Comparison of ENCODE assay signal across 1 cellular context in the genomic region with DNA sequence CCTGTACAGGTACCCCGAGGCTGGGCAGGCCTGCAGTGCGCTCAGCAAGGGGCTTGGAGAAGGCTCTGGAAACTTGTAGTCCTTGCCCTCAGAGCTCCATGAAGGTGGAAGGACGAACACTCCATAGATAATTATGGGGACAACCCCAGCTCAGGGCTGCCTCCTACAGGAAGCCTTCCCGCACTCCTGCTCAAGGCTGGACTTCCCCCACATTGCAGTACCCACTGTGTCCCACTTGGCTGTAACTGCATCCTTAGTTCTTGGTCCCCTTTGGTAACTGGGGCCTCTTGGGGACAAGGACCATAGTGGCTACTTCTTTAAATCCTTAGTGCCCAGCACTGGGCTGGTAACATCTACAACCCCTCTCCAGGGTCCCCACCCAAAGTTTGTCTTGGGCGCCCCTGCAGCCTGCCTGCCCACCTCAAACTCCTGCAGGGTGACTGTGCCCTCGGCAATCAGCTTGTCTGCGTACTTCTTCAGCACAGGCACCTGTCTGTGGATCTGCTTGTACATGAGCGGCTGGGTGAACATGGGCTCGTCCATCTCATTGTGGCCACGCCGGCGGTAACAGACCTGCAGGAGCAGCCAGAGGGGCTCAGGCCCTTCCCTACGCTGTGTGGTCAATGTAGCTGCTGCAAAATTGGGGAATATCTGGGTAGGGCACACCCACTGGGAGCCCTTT.
TF ChIP-seq lines count a peak whose summit lies in the region.

No MANE protein-coding gene starts in this region.

TF ChIP-seq in SK-N-SH, 30 proteins besides CTCF, POLR2A, EP300 and RAD21 (continued from another document):
- TF ChIP-seq USF1 (IDR thresholded peaks at IDR 0.05; ENCODE audit: borderline replicate concordance, low read depth): no peak
- TF ChIP-seq MEF2A (IDR thresholded peaks at IDR 0.05; ENCODE audit: borderline replicate concordance, low read depth): no peak
- TF ChIP-seq ZBTB33 (IDR thresholded peaks at IDR 0.05; ENCODE audit: borderline replicate concordance, low read depth): no peak
- no peak for TF ChIP-seq NFIC (IDR thresholded peaks at IDR 0.05; ENCODE audit: borderline replicate concordance)
